In the genomic region with DNA sequence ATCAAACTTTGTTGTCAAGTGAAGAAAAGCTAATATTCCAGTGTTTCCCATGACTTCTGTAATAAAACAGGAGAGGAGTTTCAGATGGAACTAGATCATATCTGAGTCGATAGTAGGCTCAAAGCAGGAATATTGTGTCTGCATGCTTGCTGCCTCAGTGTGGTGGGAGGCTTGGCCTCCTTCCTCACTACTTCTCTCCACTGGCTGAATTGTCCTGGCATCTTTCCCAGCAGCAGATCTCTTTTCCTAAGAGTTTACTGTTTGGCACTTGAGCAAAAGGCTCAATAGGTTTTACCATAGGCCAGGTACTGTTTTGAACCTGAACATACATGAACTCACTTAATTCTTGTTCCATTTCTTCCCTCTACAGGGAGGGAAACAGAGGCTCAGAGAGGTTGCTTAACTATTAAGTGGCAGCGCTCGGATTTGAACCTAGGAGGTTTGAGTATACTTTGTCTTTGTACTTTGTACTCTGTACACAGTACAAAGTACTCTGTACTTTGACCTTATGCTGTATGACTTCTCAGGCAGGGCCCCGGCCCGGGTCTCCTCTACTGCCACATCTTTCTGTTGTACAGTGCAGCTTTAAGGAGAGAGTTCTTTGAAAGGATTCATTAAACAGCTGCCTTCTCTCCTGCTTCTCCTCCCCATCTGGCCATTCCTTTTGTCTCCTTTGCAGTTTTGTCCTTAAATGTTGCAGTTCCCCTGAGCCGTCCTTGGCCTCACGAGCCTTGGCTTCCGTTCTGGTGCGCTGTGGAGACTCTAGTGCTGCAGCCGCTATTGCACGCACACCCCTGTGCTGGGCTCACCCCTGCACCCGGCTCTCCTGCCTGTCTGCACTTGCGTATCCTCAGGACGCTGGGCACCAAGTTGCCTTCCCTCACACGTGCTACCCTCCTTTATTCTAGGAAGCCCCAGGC, we compare ENCODE assay signal across 9 cellular contexts. TPM values are rescaled to one million over a fixed set of nuclear protein-coding genes. Genes with fewer than 3 reads are reported as not detected.
DNase-seq lines count a peak whose midpoint lies in the region; ATAC-seq and TF ChIP-seq lines count a peak whose summit lies in the region.
"Had no signal": no experiment of that assay in that cellular context is flagged by ENCODE, and none has a peak within 500 bp of the region (broad histone marks: within the 10 kb centered on the region; RNA-seq: fewer than 3 reads in every experiment).

No MANE protein-coding gene starts in this region.

- H3K9ac ChIP-seq in stomach smooth muscle (ENCODE audit: low read length in 2 of 2), result peak overlapping the region in 1 of 2 donors; percentile 10

- POLR2A ChIA-PET in WTC11 (lab: Charles Lee), result no interaction called here
- POLR2A ChIA-PET in naive thymus-derived CD8-positive, alpha-beta T cell (lab: Charles Lee), result interaction anchor here (0.7 kb wide), 1 partner anchor 208 kb away, joined by 4 read pairs; no protein-coding TSS in a partner anchor

- peak overlapping the region; percentile 76 for H3K27ac ChIP-seq in left ventricle myocardium inferior (replicated peaks)
- H3K27ac ChIP-seq in stomach smooth muscle (ENCODE audit: low read length), result peak overlapping the region; percentile 85
- H3K27ac ChIP-seq in ascending aorta, result no peak overlapping the region

- H3K9me3 Mint-ChIP-seq in WTC11, result no peaks in the 10 kb centered on the region
- H3K9me3 Mint-ChIP-seq in naive thymus-derived CD8-positive, alpha-beta T cell, result no peaks in the 10 kb centered on the region

- H3K4me1 ChIP-seq in left ventricle myocardium inferior (peaks cover 67% of the 10 kb centered on the region), stomach smooth muscle (ENCODE audit: control insufficient read depth, insufficient read depth, low read length) (peaks cover 38% of the 10 kb centered on the region), ascending aorta (peaks cover 0 to 8% of the 10 kb centered on the region in 2 donors)

- intact Hi-C loops in left ventricle myocardium inferior (cut with micrococcal nuclease), result no loop called here
- intact Hi-C loops in ascending aorta (cut with DNase I), result loop anchor here (10.0 kb wide), 1 partner anchor 537 kb away; no protein-coding TSS in a partner anchor

- H3K4me1 Mint-ChIP-seq in WTC11, result peaks cover 22% of the 10 kb centered on the region
- peaks cover 6 to 43% (median 17%) of the 10 kb centered on the region in 4 donors for H3K4me1 Mint-ChIP-seq in naive thymus-derived CD8-positive, alpha-beta T cell

- TF ChIP-seq CTCF in WTC11 (IDR thresholded peaks at IDR 0.05), result no peak
- no peak for TF ChIP-seq CTCF in left ventricle myocardium inferior (IDR thresholded peaks at IDR 0.05; ENCODE audit: borderline replicate concordance)
- no peak for TF ChIP-seq CTCF in ascending aorta (IDR thresholded peaks at IDR 0.05)

- H3K4me3 Mint-ChIP-seq in WTC11, result no peak overlapping the region
- H3K4me3 Mint-ChIP-seq in naive thymus-derived CD8-positive, alpha-beta T cell, result peak overlapping the region in 5 of 10 donors; percentile 4 to 37 (median 31)

- H3K27me3 ChIP-seq in left ventricle myocardium inferior (ENCODE audit: low read depth) (no peaks in the 10 kb centered on the region), stomach smooth muscle (ENCODE audit: control insufficient read depth in 1 of 2, insufficient read depth in 2 of 2, low read length in 2 of 2) (no peaks in the 10 kb centered on the region), ascending aorta (no peaks in the 10 kb centered on the region)

- ATAC-seq in WTC11 (peak; percentile 36; the same call in 1 of the 2 replicates), HG03460 (IDR thresholded peaks at IDR 0.05; ENCODE audit: unreplicated experiment) (no peak)
- ATAC-seq in naive thymus-derived CD8-positive, alpha-beta T cell, result no peak

- no peak overlapping the region for H3K27ac Mint-ChIP-seq in WTC11
- H3K27ac Mint-ChIP-seq in naive thymus-derived CD8-positive, alpha-beta T cell, result peak overlapping the region in 2 of 10 donors; percentile 24 to 82

- H3K27me3 Mint-ChIP-seq in WTC11 (ENCODE audit: low read depth), result no peaks in the 10 kb centered on the region
- no peaks in the 10 kb centered on the region for H3K27me3 Mint-ChIP-seq in naive thymus-derived CD8-positive, alpha-beta T cell

- peak; percentile 65 for DNase-seq in M059J (ENCODE audit: low read depth)
- no peak for DNase-seq in WTC11 (ENCODE audit: low spot score)
- peak; percentile 63 for DNase-seq in left ventricle myocardium inferior
- no peak for DNase-seq in ascending aorta (ENCODE audit: low spot score in 2 of 2)
- no peak for DNase-seq in naive thymus-derived CD8-positive, alpha-beta T cell
- no peak for DNase-seq in OCI-M1 (lab: John Stamatoyannopoulos, UW)
- DNase-seq: NCI-H2171 had no signal

- no peaks in the 10 kb centered on the region for H3K36me3 Mint-ChIP-seq in WTC11
- H3K36me3 Mint-ChIP-seq in naive thymus-derived CD8-positive, alpha-beta T cell, result no peaks in the 10 kb centered on the region

- CTCF ChIA-PET in WTC11 (lab: Charles Lee), result interaction anchor here (2.5 kb wide), 1 partner anchor 8 kb away, joined by 15 read pairs; a partner anchor contains a TSS

- H3K36me3 ChIP-seq in left ventricle myocardium inferior (no peaks in the 10 kb centered on the region), stomach smooth muscle (ENCODE audit: control insufficient read depth in 2 of 2, insufficient read depth in 2 of 2, low read length in 2 of 2) (no peaks in the 10 kb centered on the region), ascending aorta (no peaks in the 10 kb centered on the region)

- H3K4me3 ChIP-seq in left ventricle myocardium inferior (peak overlapping the region; percentile 55), stomach smooth muscle (ENCODE audit: low read length in 2 of 2) (peak overlapping the region in 1 of 2 donors; percentile 57), ascending aorta (no peak overlapping the region)

- H3K9me3 ChIP-seq in left ventricle myocardium inferior (replicated peaks) (no peaks in the 10 kb centered on the region), stomach smooth muscle (ENCODE audit: control insufficient read depth in 2 of 2, low read length in 2 of 2) (no peaks in the 10 kb centered on the region), ascending aorta (no peaks in the 10 kb centered on the region)

TF ChIP-seq in WTC11, 78 proteins besides CTCF, POLR2A, EP300 and RAD21 (continues in another document):
- TF ChIP-seq MYBL2 (CRISPR knock-in tag; IDR thresholded peaks at IDR 0.05), result no peak
- TF ChIP-seq, protein P1, sequence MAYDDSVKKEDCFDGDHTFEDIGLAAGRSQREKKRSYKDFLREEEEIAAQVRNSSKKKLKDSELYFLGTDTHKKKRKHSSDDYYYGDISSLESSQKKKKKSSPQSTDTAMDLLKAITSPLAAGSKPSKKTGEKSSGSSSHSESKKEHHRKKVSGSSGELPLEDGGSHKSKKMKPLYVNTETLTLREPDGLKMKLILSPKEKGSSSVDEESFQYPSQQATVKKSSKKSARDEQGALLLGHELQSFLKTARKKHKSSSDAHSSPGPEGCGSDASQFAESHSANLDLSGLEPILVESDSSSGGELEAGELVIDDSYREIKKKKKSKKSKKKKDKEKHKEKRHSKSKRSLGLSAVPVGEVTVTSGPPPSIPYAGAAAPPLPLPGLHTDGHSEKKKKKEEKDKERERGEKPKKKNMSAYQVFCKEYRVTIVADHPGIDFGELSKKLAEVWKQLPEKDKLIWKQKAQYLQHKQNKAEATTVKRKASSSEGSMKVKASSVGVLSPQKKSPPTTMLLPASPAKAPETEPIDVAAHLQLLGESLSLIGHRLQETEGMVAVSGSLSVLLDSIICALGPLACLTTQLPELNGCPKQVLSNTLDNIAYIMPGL (CRISPR knock-in tag; IDR thresholded peaks at IDR 0.05), result no peak
- TF ChIP-seq, protein P2, sequence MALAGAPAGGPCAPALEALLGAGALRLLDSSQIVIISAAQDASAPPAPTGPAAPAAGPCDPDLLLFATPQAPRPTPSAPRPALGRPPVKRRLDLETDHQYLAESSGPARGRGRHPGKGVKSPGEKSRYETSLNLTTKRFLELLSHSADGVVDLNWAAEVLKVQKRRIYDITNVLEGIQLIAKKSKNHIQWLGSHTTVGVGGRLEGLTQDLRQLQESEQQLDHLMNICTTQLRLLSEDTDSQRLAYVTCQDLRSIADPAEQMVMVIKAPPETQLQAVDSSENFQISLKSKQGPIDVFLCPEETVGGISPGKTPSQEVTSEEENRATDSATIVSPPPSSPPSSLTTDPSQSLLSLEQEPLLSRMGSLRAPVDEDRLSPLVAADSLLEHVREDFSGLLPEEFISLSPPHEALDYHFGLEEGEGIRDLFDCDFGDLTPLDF (CRISPR knock-in tag; IDR thresholded peaks at IDR 0.05), result no peak
- TF ChIP-seq ZNF121 (CRISPR knock-in tag; IDR thresholded peaks at IDR 0.05), result no peak
- no peak for TF ChIP-seq GTF2I (CRISPR knock-in tag; conservative IDR thresholded peaks at IDR 0.05)
- no peak for TF ChIP-seq FOXP1 (CRISPR knock-in tag; IDR thresholded peaks at IDR 0.05; ENCODE audit: borderline replicate concordance)
- TF ChIP-seq TEAD1 (CRISPR knock-in tag; IDR thresholded peaks at IDR 0.05), result no peak
- no peak for TF ChIP-seq JUN (CRISPR knock-in tag; IDR thresholded peaks at IDR 0.05)
- no peak for TF ChIP-seq ETV6 (CRISPR knock-in tag; IDR thresholded peaks at IDR 0.05)
- TF ChIP-seq SMAD3 (CRISPR knock-in tag; IDR thresholded peaks at IDR 0.05; ENCODE audit: borderline replicate concordance), result no peak

RNA-seq across cellular contexts. Expression of a gene that starts 8.1 kb away (rescaled TPM):
- total RNA-seq in M059J (2014; rRNA removed; shearing (Covaris generic)), result 22.1 and 23.2 TPM in 2 replicates
- total RNA-seq in WTC11 (2021), result 2.4 to 3.1 TPM (median 2.7 TPM) in 3 replicates
- 19.5 TPM for total RNA-seq in left ventricle myocardium inferior
- total RNA-seq in ascending aorta, result 8.8 TPM
- 1 to 10 TPM; 6.5 to 6.9 TPM for total RNA-seq in naive thymus-derived CD8-positive, alpha-beta T cell
- 1 to 10 TPM; 6.3 to 7.4 (median 7.2) TPM for polyA plus RNA-seq in naive thymus-derived CD8-positive, alpha-beta T cell

RNA-seq across cellular contexts. Expression of a gene that starts 46.2 kb away (rescaled TPM):
- 55.4 and 83.3 TPM in 2 replicates for total RNA-seq in M059J (2014; rRNA removed; shearing (Covaris generic))
- total RNA-seq in WTC11 (2021) (97.0 to 114 TPM (median 97.3 TPM) in 3 replicates), left ventricle myocardium inferior (78.8 TPM), ascending aorta (20.6 TPM)
- 100 to 1,000 TPM in 1 of 2 experiments, 10 to 100 TPM in 1; 98.4 to 105 TPM for total RNA-seq in naive thymus-derived CD8-positive, alpha-beta T cell
- polyA plus RNA-seq in naive thymus-derived CD8-positive, alpha-beta T cell, result 10 to 100 TPM; 36.2 to 66.8 (median 52.5) TPM

Comparison
In these comparisons a context has a peak if more than half of its experiments do, and no peak if none do; other contexts are left out.
1. DNase-seq: peak in M059J (single experiment) and left ventricle myocardium inferior (single experiment); none in WTC11 (single experiment), ascending aorta (0 of 2), naive thymus-derived CD8-positive, alpha-beta T cell (0 of 10) and OCI-M1 (single experiment).
2. H3K27ac ChIP-seq: peak in left ventricle myocardium inferior (single experiment) and stomach smooth muscle (single experiment); none in ascending aorta (0 of 2).